11 cellular contexts compared by ENCODE assay signal in the genomic region with DNA sequence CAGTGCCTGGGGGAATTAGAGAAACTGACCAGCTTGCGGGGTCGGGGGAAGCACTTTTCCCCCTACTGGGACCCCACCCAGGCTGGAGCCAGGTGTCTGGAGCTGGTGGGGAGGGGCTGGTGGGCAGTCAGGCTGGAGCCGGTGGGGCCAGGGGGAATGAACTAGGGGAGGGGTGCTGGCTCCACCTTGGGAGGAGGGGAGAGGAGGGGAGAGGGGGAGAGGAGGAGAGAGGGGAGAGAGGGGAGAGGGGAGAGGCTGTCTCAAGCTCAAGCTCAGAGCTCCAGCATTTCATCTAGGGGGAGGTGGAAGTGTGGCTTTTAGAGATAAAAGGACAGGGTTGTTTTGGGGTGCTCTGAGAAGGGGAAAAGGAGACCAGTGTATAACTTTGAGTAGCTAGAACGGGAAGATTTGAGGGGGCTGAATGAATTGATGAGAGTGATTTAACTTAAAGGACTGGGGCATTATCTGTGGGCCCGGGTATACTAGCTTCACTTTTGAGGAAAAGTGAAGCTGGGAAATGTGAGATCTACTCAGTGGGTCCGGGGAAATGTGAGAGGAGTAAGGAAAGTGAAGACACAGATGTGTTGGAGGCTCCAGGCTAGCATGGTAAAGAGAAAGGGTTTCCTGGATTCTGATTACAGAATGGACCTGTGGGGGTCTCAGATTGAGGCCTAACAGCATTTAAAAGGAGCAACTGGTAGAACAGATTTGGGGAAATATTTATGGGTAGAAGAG. TPM values are rescaled to one million over a fixed set of nuclear protein-coding genes. Genes with fewer than 3 reads are reported as not detected.
DNase-seq lines count a peak whose midpoint lies in the region; ATAC-seq and TF ChIP-seq lines count a peak whose summit lies in the region.
"Had no signal": no experiment of that assay in that cellular context is flagged by ENCODE, and none has a peak within 500 bp of the region (broad histone marks: within the 10 kb centered on the region; RNA-seq: fewer than 3 reads in every experiment).

No MANE protein-coding gene starts in this region.

- H3K27me3 Mint-ChIP-seq in neural progenitor cell (ENCODE audit: insufficient read depth, low read depth): peaks cover 42% of the 10 kb centered on the region

- peaks cover 0 to 37% (median 27%) of the 10 kb centered on the region in 11 experiments; a peak in 15 of 22 replicates for H3K36me3 ChIP-seq in BLaER1 treated with 17β-estradiol and CSF1 and Interleukin-3, amounts not matched to agents 10 nM and 100 nM
- H3K36me3 ChIP-seq in RWPE2 (ENCODE audit: low read depth): peaks cover 44% of the 10 kb centered on the region
- H3K36me3 ChIP-seq in esophagus (ENCODE audit: control insufficient read depth in 2 of 2, insufficient read depth in 2 of 2, low read length in 1 of 2): peaks cover 17 to 20% of the 10 kb centered on the region in 2 donors
- H3K36me3 ChIP-seq in neural progenitor cell: no peaks in the 10 kb centered on the region
- no peaks in the 10 kb centered on the region for H3K36me3 ChIP-seq in brain microvascular endothelial cell (replicated peaks)

- no peaks in the 10 kb centered on the region for H3K9me3 ChIP-seq in BLaER1 treated with 17β-estradiol and CSF1 and Interleukin-3, amounts not matched to agents 10 nM and 100 nM (replicated peaks in 1 of 11)
- H3K9me3 ChIP-seq in RWPE2 (ENCODE audit: severe bottlenecking) (no peaks in the 10 kb centered on the region), esophagus (ENCODE audit: control insufficient read depth in 2 of 2, insufficient read depth in 1 of 2, low read depth in 1 of 2, low read length in 1 of 2) (peaks cover 0 to under 1% of the 10 kb centered on the region in 2 donors), neural progenitor cell (ENCODE audit: low read depth) (no peaks in the 10 kb centered on the region)

- H3K27ac Mint-ChIP-seq in neural progenitor cell: no peak overlapping the region
- H3K27ac Mint-ChIP-seq: stimulated activated naive CD8-positive, alpha-beta T cell treated with anti-CD3 and anti-CD28 coated beads, Interleukin-15, Interleukin-2, amounts not matched to agents 100 ng/mL and 50 ng/mL, for 24 hours had no signal

- TF ChIP-seq CTCF in RWPE2 (IDR thresholded peaks at IDR 0.05; ENCODE audit: poor library complexity, severe bottlenecking) (no peak), neural progenitor cell (IDR thresholded peaks at IDR 0.05) (no peak), brain microvascular endothelial cell (IDR thresholded peaks at IDR 0.05; ENCODE audit: low read depth, low read length, missing control alignments) (no peak)

- peak overlapping the region; percentile 83 for H3K4me3 Mint-ChIP-seq in neural progenitor cell

- 21 to 26% methylated on average over 6 of the region's 6 CpGs for WGBS in esophagus, 2 donors

- peaks cover 0 to 3% (median 0%) of the 10 kb centered on the region in 11 experiments; a peak in 2 of 22 replicates for H4K20me1 ChIP-seq in BLaER1 treated with 17β-estradiol and CSF1 and Interleukin-3, amounts not matched to agents 10 nM and 100 nM
- H4K20me1 ChIP-seq in neural progenitor cell (ENCODE audit: low read depth): peaks cover 9% of the 10 kb centered on the region

- H3K4me3 ChIP-seq in BLaER1 treated with 17β-estradiol and CSF1 and Interleukin-3, amounts not matched to agents 10 nM and 100 nM: peak overlapping the region in 9 of 10 experiments; percentile 23 to 79 (median 70); a peak in 16 of 20 replicates
- H3K4me3 ChIP-seq in RWPE2 (ENCODE audit: severe bottlenecking) (peak overlapping the region; percentile 64), esophagus (ENCODE audit: low read depth in 1 of 2, low read length in 2 of 2) (peak overlapping the region; percentile 54 to 96), neural progenitor cell (no peak overlapping the region), brain microvascular endothelial cell (ENCODE audit: low read depth, low read length) (no peak overlapping the region)

- in situ Hi-C loops in brain microvascular endothelial cell (cut with HindIII; ENCODE audit: low pct_ligation_motif_present, low sequenced_read_pairs): no loop called here

- DNase-seq in RWPE2 (ENCODE audit: low spot score) (no peak), neural progenitor cell (ENCODE audit: low spot score) (no peak), anterior cingulate cortex (lab: John Stamatoyannopoulos, UW) (no peak), brain microvascular endothelial cell (no peak), retina (no peak), hippocampal formation (lab: John Stamatoyannopoulos, UW) (no peak)
- DNase-seq: activated CD8-positive, alpha-beta memory T cell treated with anti-CD3 and anti-CD28 coated beads, Interleukin-2, amount 50 U/mL, for 48 hours; MM.1S had no signal

- H3K27ac ChIP-seq in BLaER1 treated with 17β-estradiol and CSF1 and Interleukin-3, amounts not matched to agents 10 nM and 100 nM: peak overlapping the region in 9 of 11 experiments; percentile 27 to 73 (median 58); a peak in 15 of 22 replicates
- H3K27ac ChIP-seq in RWPE2 (ENCODE audit: poor library complexity, severe bottlenecking) (peak overlapping the region; percentile 91), esophagus (ENCODE audit: low read depth in 2 of 2, low read length in 1 of 2) (peak overlapping the region; percentile 96 to 98), neural progenitor cell (no peak overlapping the region), brain microvascular endothelial cell (no peak overlapping the region)

- H3K9ac ChIP-seq in BLaER1 treated with 17β-estradiol and CSF1 and Interleukin-3, amounts not matched to agents 10 nM and 100 nM: peak overlapping the region; percentile 28 to 87 (median 75); a peak in 20 of 22 replicates
- H3K9ac ChIP-seq in neural progenitor cell: no peak overlapping the region

- H3K4me2 ChIP-seq in BLaER1 treated with 17β-estradiol and CSF1 and Interleukin-3, amounts not matched to agents 10 nM and 100 nM: peak overlapping the region; percentile 87 to 100 (median 99)
- peak overlapping the region; percentile 42 for H3K4me2 ChIP-seq in neural progenitor cell

- peaks cover 60% of the 10 kb centered on the region for H3K4me1 Mint-ChIP-seq in neural progenitor cell

- H3F3A ChIP-seq in neural progenitor cell (ENCODE audit: low read depth): peaks cover 42% of the 10 kb centered on the region

- no peak for ATAC-seq in RWPE2 (ENCODE audit: low read depth)

- peaks cover 25 to 43% (median 30%) of the 10 kb centered on the region in 11 experiments for H3K27me3 ChIP-seq in BLaER1 treated with 17β-estradiol and CSF1 and Interleukin-3, amounts not matched to agents 10 nM and 100 nM
- H3K27me3 ChIP-seq in RWPE2 (ENCODE audit: insufficient read depth, poor library complexity, severe bottlenecking) (no peaks in the 10 kb centered on the region), esophagus (ENCODE audit: control insufficient read depth in 1 of 2, insufficient read depth in 2 of 2, low read length in 2 of 2) (no peaks in the 10 kb centered on the region), neural progenitor cell (peaks cover 54% of the 10 kb centered on the region), brain microvascular endothelial cell (replicated peaks) (peaks cover 28% of the 10 kb centered on the region)

- H3K4me1 ChIP-seq in BLaER1 treated with 17β-estradiol and CSF1 and Interleukin-3, amounts not matched to agents 10 nM and 100 nM: peaks cover 53 to 77% (median 67%) of the 10 kb centered on the region in 10 experiments
- H3K4me1 ChIP-seq in RWPE2 (ENCODE audit: insufficient read depth, poor library complexity, severe bottlenecking) (peaks cover 36% of the 10 kb centered on the region), esophagus (ENCODE audit: control insufficient read depth in 2 of 2, insufficient read depth in 2 of 2, low read length in 1 of 2) (peaks cover 9 to 28% of the 10 kb centered on the region in 2 donors), neural progenitor cell (peaks cover 54% of the 10 kb centered on the region)

- no peaks in the 10 kb centered on the region for H3K9me3 Mint-ChIP-seq in neural progenitor cell
- H3K9me3 Mint-ChIP-seq: stimulated activated naive CD8-positive, alpha-beta T cell treated with anti-CD3 and anti-CD28 coated beads, Interleukin-15, Interleukin-2, amounts not matched to agents 100 ng/mL and 50 ng/mL, for 24 hours had no signal

- H3K36me3 Mint-ChIP-seq in neural progenitor cell: peaks cover 2% of the 10 kb centered on the region

- H2AFZ ChIP-seq in neural progenitor cell (replicated peaks): no peak overlapping the region

- H3K79me2 ChIP-seq in neural progenitor cell (ENCODE audit: low read depth): no peaks in the 10 kb centered on the region

RNA-seq across cellular contexts. Expression of a gene that starts 2.8 kb away (rescaled TPM):
- 10 to 100 TPM; 32.9 to 48.1 TPM for polyA plus RNA-seq in esophagus
- total RNA-seq in neural progenitor cell (ENCODE audit: low replicate concordance): 0.34 and 0.65 TPM in 2 replicates

RNA-seq across cellular contexts. Expression of a gene that starts 5.2 kb away (rescaled TPM):
- 10 to 100 TPM; 41.0 to 51.5 TPM for polyA plus RNA-seq in esophagus
- total RNA-seq in neural progenitor cell (ENCODE audit: low replicate concordance): 14.4 and 29.0 TPM in 2 replicates

RNA-seq across cellular contexts. Expression of a gene that starts 9.9 kb away (rescaled TPM):
- polyA plus RNA-seq in esophagus: 100 to 1,000 TPM; 103 to 248 TPM
- total RNA-seq in neural progenitor cell (ENCODE audit: low replicate concordance): 16.8 and 133 TPM in 2 replicates

RNA-seq across cellular contexts. Expression of a gene that starts 42.7 kb away (rescaled TPM):
- polyA plus RNA-seq in esophagus: 100 to 1,000 TPM; 161 to 260 TPM
- total RNA-seq in neural progenitor cell (ENCODE audit: low replicate concordance): 37.8 and 100 TPM in 2 replicates

RNA-seq across cellular contexts. Expression of a gene that starts 43.2 kb away (rescaled TPM):
- polyA plus RNA-seq in esophagus: under 1 TPM; 0.19 to 0.47 TPM
- 3.9 and 10.2 TPM in 2 replicates for total RNA-seq in neural progenitor cell (ENCODE audit: low replicate concordance)

Comparison
In these comparisons a context has a peak if more than half of its experiments do, and no peak if none do; other contexts are left out.
1. H3K27ac ChIP-seq: peak in BLaER1 treated with 17β-estradiol and CSF1 and Interleukin-3, amounts not matched to agents 10 nM and 100 nM (9 of 11), RWPE2 (single experiment) and esophagus (2 of 2); none in neural progenitor cell (single experiment) and brain microvascular endothelial cell (single experiment).
2. H3K4me3 ChIP-seq: peak in BLaER1 treated with 17β-estradiol and CSF1 and Interleukin-3, amounts not matched to agents 10 nM and 100 nM (9 of 10), RWPE2 (single experiment) and esophagus (2 of 2); none in neural progenitor cell (single experiment) and brain microvascular endothelial cell (single experiment).